Comparison of ENCODE assay signal across 1 cellular context in genomic region chr16:70526403-70526802, GRCh38.
TF ChIP-seq lines count a peak whose summit lies in the region.

No MANE protein-coding gene starts in this region.

TF ChIP-seq in GM23338, 12 proteins besides CTCF, POLR2A, EP300 and RAD21 (continued from another document):
- TF ChIP-seq ZNF462 (CRISPR knock-in tag; IDR thresholded peaks at IDR 0.05) = no peak
- TF ChIP-seq ZNF114 (CRISPR knock-in tag; IDR thresholded peaks at IDR 0.05) = no peak
- TF ChIP-seq EZH2phosphoT487 (IDR thresholded peaks at IDR 0.05; ENCODE audit: unreplicated experiment) = no peak
- TF ChIP-seq JUNB (IDR thresholded peaks at IDR 0.05; ENCODE audit: unreplicated experiment) = no peak
- no peak for TF ChIP-seq POLR2AphosphoS5 (IDR thresholded peaks at IDR 0.05; ENCODE audit: low read depth)
- TF ChIP-seq NANOG (IDR thresholded peaks at IDR 0.05; ENCODE audit: borderline replicate concordance) = no peak
- TF ChIP-seq REST (IDR thresholded peaks at IDR 0.05; ENCODE audit: unreplicated experiment) = no peak
- no peak for TF ChIP-seq STAT1 (IDR thresholded peaks at IDR 0.05; ENCODE audit: unreplicated experiment)
- no peak for TF ChIP-seq EZH2 (IDR thresholded peaks at IDR 0.05; ENCODE audit: low read depth, unreplicated experiment)
TF ChIP-seq in GM23338: peak in this region for 0.
